Comparison of ENCODE assay signal across 8 cellular contexts in the genomic region with DNA sequence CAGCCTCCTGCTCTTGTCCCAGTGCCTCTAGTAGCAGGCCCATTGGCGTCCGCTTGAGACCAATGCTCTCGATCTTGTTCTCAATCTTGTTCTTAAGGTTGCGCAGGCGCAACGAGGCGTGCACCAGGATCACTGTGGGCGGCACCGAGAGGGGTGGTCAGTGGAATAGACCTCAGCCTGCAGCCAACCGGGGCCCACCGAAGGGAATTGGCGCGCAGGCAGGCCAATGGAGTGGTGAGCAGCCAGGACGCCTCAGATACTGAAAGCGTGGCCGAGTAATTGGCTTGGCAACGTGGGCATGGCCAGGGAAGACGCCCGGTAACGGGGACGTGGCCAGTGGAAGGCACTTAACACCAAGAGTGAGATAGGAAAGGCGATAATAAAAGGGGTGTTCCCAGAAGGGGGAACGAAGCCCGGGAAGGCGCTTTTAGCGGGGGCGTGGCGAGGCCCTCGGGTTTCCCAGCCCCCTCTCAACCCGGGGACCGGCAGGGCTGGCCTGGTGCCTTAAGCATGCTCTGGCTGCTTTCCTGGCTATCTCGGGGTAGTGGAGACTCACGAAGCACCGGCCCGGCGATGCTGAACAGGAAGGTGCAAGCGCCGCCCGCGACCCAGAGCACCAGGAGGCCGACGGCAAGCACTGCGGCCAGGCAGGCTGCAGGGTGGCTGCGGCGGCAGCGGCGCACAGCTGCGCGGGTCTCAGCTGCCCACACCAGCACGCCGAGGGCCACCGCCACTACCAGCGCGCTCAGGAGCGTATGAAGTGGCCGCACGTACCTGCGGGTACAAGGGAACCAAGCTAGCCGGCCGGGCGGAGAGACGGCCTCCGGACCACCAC. TPM values are rescaled to one million over a fixed set of nuclear protein-coding genes. Genes with fewer than 3 reads are reported as not detected.
DNase-seq lines count a peak whose midpoint lies in the region; FAIRE-seq and TF ChIP-seq lines count a peak whose summit lies in the region.

No MANE protein-coding gene starts in this region.

- H3K27ac ChIP-seq in caudate nucleus (ENCODE audit: low read depth, low read length) = no peak overlapping the region
- no peak overlapping the region for H3K27ac ChIP-seq in keratinocyte (ENCODE audit: control insufficient read depth, insufficient read depth, low read length)
- peak overlapping the region in 1 of 21 experiments; percentile 31 for H3K27ac ChIP-seq in skin epidermis

- no peaks in the 10 kb centered on the region for H3K9me3 ChIP-seq in keratinocyte (ENCODE audit: control insufficient read depth, low read depth, low read length)

- H4K20me1 ChIP-seq in keratinocyte (ENCODE audit: control insufficient read depth, extremely low read depth, insufficient read depth, low read length) = no peaks in the 10 kb centered on the region

- peak overlapping the region in 1 of 3 experiments; percentile 27 for H3K4me3 ChIP-seq in keratinocyte (ENCODE audit: control insufficient read depth in 2 of 3, extremely low read depth in 1 of 3, insufficient read depth in 2 of 3, low read depth in 1 of 3, low read length in 3 of 3)
- H3K4me3 ChIP-seq in skin epidermis = peak overlapping the region in 6 of 7 experiments; percentile 21 to 53 (median 37)

- no peak overlapping the region for H3K9ac ChIP-seq in keratinocyte (ENCODE audit: control insufficient read depth, extremely low read depth, insufficient read depth, low read length)

- peak overlapping the region; percentile 62 for H3K4me2 ChIP-seq in keratinocyte (ENCODE audit: control insufficient read depth, extremely low read depth, insufficient read depth, low read depth, low read length)

- FAIRE-seq in keratinocyte (lab: Jason Lieb, UNC) = no peak

- DNase-seq in HCEC 1CT (peak; percentile 3), caudate nucleus (lab: John Stamatoyannopoulos, UW) (peak in 44 of 61 donors; percentile 1 to 73 (median 20)), keratinocyte (ENCODE audit: low read depth, low spot score) (no peak), D341Med (ENCODE audit: low spot score) (no peak), UCSD-AML1 (lab: John Stamatoyannopoulos, UW; ENCODE audit: unreplicated experiment) (no peak), HPDE6-E6E7 (ENCODE audit: extremely low spot score) (no peak)
- DNase-seq in stimulated activated CD4-positive, alpha-beta T cell treated with anti-CD3 and anti-CD28 coated beads, Interleukin-2, amount 100 ng/mL, for 24 hours = no peak

- H3K4me1 ChIP-seq in keratinocyte (ENCODE audit: control insufficient read depth, extremely low read depth, insufficient read depth, low read length) = peaks cover 2% of the 10 kb centered on the region

- no peaks in the 10 kb centered on the region for H3K27me3 ChIP-seq in keratinocyte (ENCODE audit: control insufficient read depth, extremely low read depth, insufficient read depth, low read length)

- peaks cover 0 to 3% of the 10 kb centered on the region in 2 experiments for H3K36me3 ChIP-seq in keratinocyte (ENCODE audit: control insufficient read depth in 2 of 2, extremely low read depth in 1 of 2, insufficient read depth in 2 of 2, low read length in 2 of 2)

- H2AFZ ChIP-seq in keratinocyte (ENCODE audit: control insufficient read depth, low read length) = no peak overlapping the region

- H3K9me1 ChIP-seq in keratinocyte (ENCODE audit: control insufficient read depth, extremely low read depth, insufficient read depth, low read length) = no peaks in the 10 kb centered on the region

- dilution Hi-C loops in keratinocyte (cut with MboI; ENCODE audit: extremely low pct_ligation_motif_present, low sequenced_read_pairs) = no loop called here

- H3K79me2 ChIP-seq in keratinocyte (ENCODE audit: control insufficient read depth, insufficient read depth, low read length) = no peaks in the 10 kb centered on the region

- TF ChIP-seq CTCF in keratinocyte (optimal IDR thresholded peaks at IDR 0.05 in 1 of 3, IDR thresholded peaks at IDR 0.05 in 1 of 3, conservative IDR thresholded peaks at IDR 0.05 in 1 of 3; ENCODE audit: extremely low read depth in 1 of 3, insufficient read depth in 2 of 3, low read length in 3 of 3) = no peak

RNA-seq across cellular contexts. Expression of gene PRAF2, which starts 1.7 kb away (rescaled TPM):
- polyA plus RNA-seq in keratinocyte = 4.0 to 9.8 TPM (median 6.9 TPM) in 3 replicates
- polyA plus RNA-seq in keratinocyte (2011; ENCODE audit: low read depth) = 5.1 TPM
- polyA plus RNA-seq in keratinocyte (2011; cell fraction: cytosol; rRNA removed) = 11.9 and 16.5 TPM in 2 replicates
- 8.0 and 11.0 TPM in 2 replicates for polyA plus RNA-seq in keratinocyte (2011; cell fraction: nucleus; rRNA removed)
- 16.1 and 21.4 TPM in 2 replicates for polyA plus RNA-seq in keratinocyte (2012; ENCODE audit: low replicate concordance)
- polyA minus RNA-seq in keratinocyte = 5.9 to 21.2 TPM (median 7.1 TPM) in 3 replicates
- polyA minus RNA-seq in keratinocyte (2011; cell fraction: cytosol; rRNA and poly(A)+ RNA removed) = 18.4 TPM
- 4.6 and 5.0 TPM in 2 replicates for polyA minus RNA-seq in keratinocyte (2011; cell fraction: nucleus; rRNA and poly(A)+ RNA removed)

RNA-seq across cellular contexts. Expression of gene WDR45, which starts 7.6 kb away (rescaled TPM):
- 43.1 to 76.4 TPM (median 50.5 TPM) in 3 replicates for polyA plus RNA-seq in keratinocyte
- polyA plus RNA-seq in keratinocyte (2011; ENCODE audit: low read depth) = 64.9 TPM
- 52.2 and 61.5 TPM in 2 replicates for polyA plus RNA-seq in keratinocyte (2011; cell fraction: cytosol; rRNA removed)
- polyA plus RNA-seq in keratinocyte (2011; cell fraction: nucleus; rRNA removed) = 162 and 177 TPM in 2 replicates
- 34.0 and 81.6 TPM in 2 replicates for polyA plus RNA-seq in keratinocyte (2012; ENCODE audit: low replicate concordance)
- 52.9 to 73.5 TPM (median 57.4 TPM) in 3 replicates for polyA minus RNA-seq in keratinocyte
- polyA minus RNA-seq in keratinocyte (2011; cell fraction: cytosol; rRNA and poly(A)+ RNA removed) = 36.6 TPM
- 33.1 and 34.4 TPM in 2 replicates for polyA minus RNA-seq in keratinocyte (2011; cell fraction: nucleus; rRNA and poly(A)+ RNA removed)

RNA-seq across cellular contexts. Expression of gene CCDC120, which starts 13.3 kb away (rescaled TPM):
- polyA plus RNA-seq in keratinocyte = 4.9 to 10.5 TPM (median 8.1 TPM) in 3 replicates
- 2.6 TPM for polyA plus RNA-seq in keratinocyte (2011; ENCODE audit: low read depth)
- 7.1 and 8.6 TPM in 2 replicates for polyA plus RNA-seq in keratinocyte (2011; cell fraction: cytosol; rRNA removed)
- polyA plus RNA-seq in keratinocyte (2011; cell fraction: nucleus; rRNA removed) = 34.3 and 43.7 TPM in 2 replicates
- polyA plus RNA-seq in keratinocyte (2012; ENCODE audit: low replicate concordance) = 11.3 and 14.2 TPM in 2 replicates
- 5.4 to 18.6 TPM (median 7.9 TPM) in 3 replicates for polyA minus RNA-seq in keratinocyte
- 8.6 TPM for polyA minus RNA-seq in keratinocyte (2011; cell fraction: cytosol; rRNA and poly(A)+ RNA removed)
- polyA minus RNA-seq in keratinocyte (2011; cell fraction: nucleus; rRNA and poly(A)+ RNA removed) = 10.4 and 10.9 TPM in 2 replicates

RNA-seq across cellular contexts. Expression of gene TFE3, which starts 28.9 kb away (rescaled TPM):
- polyA plus RNA-seq in keratinocyte = 13.2 to 15.8 TPM (median 14.1 TPM) in 3 replicates
- 34.4 TPM for polyA plus RNA-seq in keratinocyte (2011; ENCODE audit: low read depth)
- 13.9 and 26.0 TPM in 2 replicates for polyA plus RNA-seq in keratinocyte (2011; cell fraction: cytosol; rRNA removed)
- polyA plus RNA-seq in keratinocyte (2011; cell fraction: nucleus; rRNA removed) = 21.6 and 24.7 TPM in 2 replicates
- polyA plus RNA-seq in keratinocyte (2012; ENCODE audit: low replicate concordance) = 32.1 and 37.8 TPM in 2 replicates
- 19.8 to 32.7 TPM (median 24.0 TPM) in 3 replicates for polyA minus RNA-seq in keratinocyte
- polyA minus RNA-seq in keratinocyte (2011; cell fraction: cytosol; rRNA and poly(A)+ RNA removed) = 43.0 TPM
- 22.9 and 29.8 TPM in 2 replicates for polyA minus RNA-seq in keratinocyte (2011; cell fraction: nucleus; rRNA and poly(A)+ RNA removed)

RNA-seq across cellular contexts. Expression of gene GPKOW, which starts 51.4 kb away (rescaled TPM):
- 17.8 to 18.4 TPM (median 17.9 TPM) in 3 replicates for polyA plus RNA-seq in keratinocyte
- polyA plus RNA-seq in keratinocyte (2011; ENCODE audit: low read depth) = 17.7 TPM
- polyA plus RNA-seq in keratinocyte (2011; cell fraction: cytosol; rRNA removed) = 12.7 and 16.9 TPM in 2 replicates
- 19.0 and 21.3 TPM in 2 replicates for polyA plus RNA-seq in keratinocyte (2011; cell fraction: nucleus; rRNA removed)
- 14.6 and 17.7 TPM in 2 replicates for polyA plus RNA-seq in keratinocyte (2012; ENCODE audit: low replicate concordance)
- polyA minus RNA-seq in keratinocyte = 8.8 to 9.6 TPM (median 9.0 TPM) in 3 replicates
- polyA minus RNA-seq in keratinocyte (2011; cell fraction: cytosol; rRNA and poly(A)+ RNA removed) = 14.2 TPM
- polyA minus RNA-seq in keratinocyte (2011; cell fraction: nucleus; rRNA and poly(A)+ RNA removed) = 6.5 and 7.5 TPM in 2 replicates

Comparison
In these comparisons a context has a peak if more than half of its experiments do, and no peak if none do; other contexts are left out.
1. DNase-seq: peak in HCEC 1CT (single experiment) and caudate nucleus (44 of 61); none in keratinocyte (single experiment), D341Med (single experiment), stimulated activated CD4-positive, alpha-beta T cell treated with anti-CD3 and anti-CD28 coated beads, Interleukin-2, amount 100 ng/mL, for 24 hours (0 of 2), UCSD-AML1 (single experiment) and HPDE6-E6E7 (single experiment).